ENCODE assay signal across 1 cellular context in the genomic region with DNA sequence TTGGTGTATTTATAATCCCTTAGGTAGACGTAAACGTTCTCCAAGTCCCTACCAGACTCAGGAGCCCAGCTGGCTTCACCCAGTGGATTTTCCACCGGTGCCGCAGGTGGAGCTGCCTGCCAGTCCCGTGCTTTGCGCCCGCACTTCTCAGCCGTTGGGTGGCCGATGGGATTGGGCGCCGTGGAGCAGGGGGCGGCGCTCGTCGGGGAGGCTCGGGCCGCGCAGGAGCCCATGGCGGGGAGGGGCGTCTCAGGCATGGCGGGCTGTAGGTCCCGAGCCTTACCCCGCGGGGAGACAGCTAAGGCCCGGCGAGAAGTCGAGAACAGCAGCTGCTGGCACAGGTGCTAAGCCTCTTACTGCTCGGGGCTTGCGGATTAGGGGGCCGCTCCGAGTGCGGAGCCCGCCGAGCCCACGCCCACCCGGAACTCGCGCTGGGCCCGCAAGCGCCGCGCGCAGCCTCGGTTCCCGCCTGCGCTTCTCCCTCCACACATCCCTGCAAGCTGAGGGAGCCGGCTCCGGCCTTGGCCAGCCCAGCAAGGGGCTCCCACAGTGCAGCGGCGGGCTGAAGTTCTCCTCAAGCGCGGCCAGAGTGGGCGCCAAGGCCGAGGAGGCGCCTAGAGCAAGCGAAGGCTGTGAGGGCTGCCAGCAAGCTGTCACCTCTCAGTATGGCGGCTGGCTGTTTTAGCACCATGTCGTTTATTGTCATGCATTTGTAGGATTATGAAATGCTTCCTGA.
TF ChIP-seq lines count a peak whose summit lies in the region.

No MANE protein-coding gene starts in this region.

TF ChIP-seq in HEK293, 187 proteins besides CTCF, POLR2A, EP300 and RAD21 (continued from another document):
- TF ChIP-seq, protein P1, sequence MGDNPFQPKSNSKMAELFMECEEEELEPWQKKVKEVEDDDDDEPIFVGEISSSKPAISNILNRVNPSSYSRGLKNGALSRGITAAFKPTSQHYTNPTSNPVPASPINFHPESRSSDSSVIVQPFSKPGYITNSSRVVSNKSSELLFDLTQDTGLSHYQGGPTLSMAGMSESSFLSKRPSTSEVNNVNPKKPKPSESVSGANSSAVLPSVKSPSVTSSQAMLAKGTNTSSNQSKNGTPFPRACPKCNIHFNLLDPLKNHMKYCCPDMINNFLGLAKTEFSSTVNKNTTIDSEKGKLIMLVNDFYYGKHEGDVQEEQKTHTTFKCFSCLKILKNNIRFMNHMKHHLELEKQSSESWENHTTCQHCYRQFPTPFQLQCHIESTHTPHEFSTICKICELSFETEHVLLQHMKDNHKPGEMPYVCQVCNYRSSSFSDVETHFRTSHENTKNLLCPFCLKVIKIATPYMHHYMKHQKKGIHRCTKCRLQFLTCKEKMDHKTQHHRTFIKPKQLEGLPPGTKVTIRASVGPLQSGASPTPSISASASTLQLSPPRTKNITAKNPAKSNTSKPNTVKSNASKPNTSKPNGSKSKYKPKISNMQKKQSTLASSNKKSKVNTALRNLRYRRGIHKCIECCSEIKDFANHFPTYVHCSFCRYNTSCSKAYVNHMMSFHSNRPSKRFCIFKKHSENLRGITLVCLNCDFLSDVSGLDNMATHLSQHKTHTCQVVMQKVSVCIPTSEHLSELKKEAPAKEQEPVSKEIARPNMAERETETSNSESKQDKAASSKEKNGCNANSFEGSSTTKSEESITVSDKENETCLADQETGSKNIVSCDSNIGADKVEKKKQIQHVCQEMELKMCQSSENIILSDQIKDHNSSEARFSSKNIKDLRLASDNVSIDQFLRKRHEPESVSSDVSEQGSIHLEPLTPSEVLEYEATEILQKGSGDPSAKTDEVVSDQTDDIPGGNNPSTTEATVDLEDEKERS (tag by site-specific recombination; IDR thresholded peaks at IDR 0.05), result no peak
- TF ChIP-seq, protein P2, sequence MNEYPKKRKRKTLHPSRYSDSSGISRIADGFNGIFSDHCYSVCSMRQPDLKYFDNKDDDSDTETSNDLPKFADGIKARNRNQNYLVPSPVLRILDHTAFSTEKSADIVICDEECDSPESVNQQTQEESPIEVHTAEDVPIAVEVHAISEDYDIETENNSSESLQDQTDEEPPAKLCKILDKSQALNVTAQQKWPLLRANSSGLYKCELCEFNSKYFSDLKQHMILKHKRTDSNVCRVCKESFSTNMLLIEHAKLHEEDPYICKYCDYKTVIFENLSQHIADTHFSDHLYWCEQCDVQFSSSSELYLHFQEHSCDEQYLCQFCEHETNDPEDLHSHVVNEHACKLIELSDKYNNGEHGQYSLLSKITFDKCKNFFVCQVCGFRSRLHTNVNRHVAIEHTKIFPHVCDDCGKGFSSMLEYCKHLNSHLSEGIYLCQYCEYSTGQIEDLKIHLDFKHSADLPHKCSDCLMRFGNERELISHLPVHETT (tag by site-specific recombination; IDR thresholded peaks at IDR 0.05), result 0 out of 2 replicates have a peak, but pooled peaks have one; percentile 18
- peak; percentile 45 for TF ChIP-seq ZNF660 (tag by site-specific recombination; IDR thresholded peaks at IDR 0.05)
